In genomic region chrX:1446984-1447968, GRCh38 we compare ENCODE assay signal across 8 cellular contexts. TPM values are rescaled to one million over a fixed set of nuclear protein-coding genes. Genes with fewer than 3 reads are reported as not detected.
DNase-seq lines count a peak whose midpoint lies in the region; ATAC-seq and TF ChIP-seq lines count a peak whose summit lies in the region.
"Not testable (repeated sequence)": the region's sequence is repeated elsewhere in the genome, so short reads cannot be mapped to it uniquely, and the experiment has no call there.

No MANE protein-coding gene starts in this region.

- not testable (repeated sequence) for H3K9me3 ChIP-seq in CD8-positive, alpha-beta T cell (ENCODE audit: low read length); adrenal gland (replicated peaks in 1 of 3); tibial nerve

- H3K27me3 Mint-ChIP-seq in CD8-positive, alpha-beta T cell (ENCODE audit: low read depth); activated CD4-positive, alpha-beta memory T cell treated with anti-CD3 and anti-CD28 coated beads for 36 hours; neural crest cell (ENCODE audit: low read depth): not testable (repeated sequence)

- H3K36me3 ChIP-seq in CD8-positive, alpha-beta T cell (ENCODE audit: insufficient read depth, low read length); adrenal gland (replicated peaks in 1 of 2): not testable (repeated sequence)
- H3K36me3 ChIP-seq in tibial nerve = peaks cover 0 to 34% (median 0%) of the 10 kb centered on the region in 3 donors

- peaks cover 10% of the 10 kb centered on the region for H3K4me1 Mint-ChIP-seq in CD8-positive, alpha-beta T cell (ENCODE audit: low read depth)
- H3K4me1 Mint-ChIP-seq in activated CD4-positive, alpha-beta memory T cell treated with anti-CD3 and anti-CD28 coated beads for 36 hours (ENCODE audit: low read depth) = peaks cover 13% of the 10 kb centered on the region
- peaks cover 12% of the 10 kb centered on the region for H3K4me1 Mint-ChIP-seq in neural crest cell

- intact Hi-C loops in CD8-positive, alpha-beta T cell (cut with DNase I, micrococcal nuclease); activated CD4-positive, alpha-beta memory T cell treated with anti-CD3 and anti-CD28 coated beads for 36 hours (cut with micrococcal nuclease): not testable (repeated sequence)
- intact Hi-C loops in adrenal gland (cut with DNase I) (loop anchor here in 1 of 2 donors (10.0 kb wide), 1 partner anchor 52 kb away; the partner anchor contains the start of gene SLC25A6), left cardiac atrium (cut with DNase I) (loop anchor here in 1 of 2 donors (10.0 kb wide), 1 partner anchor 52 kb away; the partner anchor contains the start of gene SLC25A6)

- not testable (repeated sequence) for TF ChIP-seq CTCF in CD8-positive, alpha-beta T cell (IDR thresholded peaks at IDR 0.05); adrenal gland (IDR thresholded peaks at IDR 0.05); neural crest cell (conservative IDR thresholded peaks at IDR 0.05); tibial nerve (IDR thresholded peaks at IDR 0.05)

- CTCF ChIA-PET in CD8-positive, alpha-beta T cell (lab: Charles Lee); activated CD4-positive, alpha-beta memory T cell treated with anti-CD3 and anti-CD28 coated beads for 36 hours (lab: Charles Lee): not testable (repeated sequence)

- peaks cover 40% of the 10 kb centered on the region for H3K36me3 Mint-ChIP-seq in CD8-positive, alpha-beta T cell
- H3K36me3 Mint-ChIP-seq in activated CD4-positive, alpha-beta memory T cell treated with anti-CD3 and anti-CD28 coated beads for 36 hours = peaks cover 66% of the 10 kb centered on the region
- peaks cover 64% of the 10 kb centered on the region for H3K36me3 Mint-ChIP-seq in neural crest cell (ENCODE audit: low read depth)

- not testable (repeated sequence) for H3K4me3 Mint-ChIP-seq in CD8-positive, alpha-beta T cell; activated CD4-positive, alpha-beta memory T cell treated with anti-CD3 and anti-CD28 coated beads for 36 hours
- peak overlapping the region; percentile 45 for H3K4me3 Mint-ChIP-seq in neural crest cell

- H3K27ac ChIP-seq in CD8-positive, alpha-beta T cell (ENCODE audit: low read depth, low read length); adrenal gland; tibial nerve: not testable (repeated sequence)

- H3K27ac Mint-ChIP-seq in CD8-positive, alpha-beta T cell; neural crest cell (ENCODE audit: unreplicated experiment): not testable (repeated sequence)
- H3K27ac Mint-ChIP-seq in activated CD4-positive, alpha-beta memory T cell treated with anti-CD3 and anti-CD28 coated beads for 36 hours = peak overlapping the region; percentile 23

- not testable (repeated sequence) for H3K27me3 ChIP-seq in CD8-positive, alpha-beta T cell (ENCODE audit: insufficient read depth, low read length); adrenal gland; tibial nerve

- H3K4me3 ChIP-seq in CD8-positive, alpha-beta T cell (ENCODE audit: low read depth, low read length); adrenal gland; tibial nerve: not testable (repeated sequence)

- DNase-seq in CD8-positive, alpha-beta T cell = peak in 3 of 7 experiments; percentile 2 to 46 (median 8)
- DNase-seq in KBM-7 (peak; percentile 93), adrenal gland (peak in 5 of 7 donors; percentile 3 to 16 (median 12)), left cardiac atrium (peak; percentile 11), tibial nerve (ENCODE audit: low spot score in 2 of 2) (peak; percentile 1 to 4)
- peak; percentile 9 for DNase-seq in activated CD4-positive, alpha-beta memory T cell treated with anti-CD3 and anti-CD28 coated beads for 36 hours
- not testable (repeated sequence) for DNase-seq in neural crest cell (ENCODE audit: low read depth, low spot score)

- TF ChIP-seq POLR2A in adrenal gland (IDR thresholded peaks at IDR 0.05); tibial nerve (IDR thresholded peaks at IDR 0.05): not testable (repeated sequence)

- peaks cover 28% of the 10 kb centered on the region for H3K9me3 Mint-ChIP-seq in CD8-positive, alpha-beta T cell
- H3K9me3 Mint-ChIP-seq in activated CD4-positive, alpha-beta memory T cell treated with anti-CD3 and anti-CD28 coated beads for 36 hours = peaks cover 49% of the 10 kb centered on the region
- H3K9me3 Mint-ChIP-seq in neural crest cell = peaks cover 46% of the 10 kb centered on the region

- 91 to 95% (median 93%) methylated on average over 12 to 13 of the region's 13 CpGs for WGBS in adrenal gland, 4 donors
- 90 to 92% methylated on average over 13 of the region's 13 CpGs for WGBS in tibial nerve, 2 donors

- H3K4me1 ChIP-seq in CD8-positive, alpha-beta T cell (ENCODE audit: insufficient read depth, low read length) = peaks cover 20% of the 10 kb centered on the region
- not testable (repeated sequence) for H3K4me1 ChIP-seq in adrenal gland (replicated peaks in 1 of 2)
- H3K4me1 ChIP-seq in tibial nerve = peaks cover 0 to 22% (median 13%) of the 10 kb centered on the region in 4 donors

- TF ChIP-seq EP300 in tibial nerve (IDR thresholded peaks at IDR 0.05) = not testable (repeated sequence)

- POLR2A ChIA-PET in CD8-positive, alpha-beta T cell (lab: Charles Lee); activated CD4-positive, alpha-beta memory T cell treated with anti-CD3 and anti-CD28 coated beads for 36 hours (lab: Charles Lee): not testable (repeated sequence)

- in situ Hi-C loops in KBM-7 (cut with MboI; ENCODE audit: low pct_unique_long_range_greater_than_20kb, low sequenced_read_pairs) = not testable (repeated sequence)

- peak; percentile 25 for ATAC-seq in CD8-positive, alpha-beta T cell
- ATAC-seq in GM21423 (IDR thresholded peaks at IDR 0.05; ENCODE audit: unreplicated experiment) = peak; percentile 55
- ATAC-seq in left cardiac atrium = not testable (repeated sequence)

RNA-seq across cellular contexts. Expression of gene ASMTL, which starts 5.4 kb away (rescaled TPM):
- total RNA-seq in CD8-positive, alpha-beta T cell = 10 to 100 TPM; 55.4 to 66.8 TPM
- 10 to 100 TPM; 65.2 to 67.4 TPM for total RNA-seq in activated CD4-positive, alpha-beta memory T cell treated with anti-CD3 and anti-CD28 coated beads for 36 hours
- total RNA-seq in adrenal gland (10 to 100 TPM; 24.5 to 35.5 (median 31.1) TPM), left cardiac atrium (10 to 100 TPM; 26.4 to 27.7 TPM), neural crest cell (37.4 and 38.9 TPM in 2 replicates), tibial nerve (10 to 100 TPM; 25.1 to 47.2 (median 43.3) TPM)
- polyA plus RNA-seq in adrenal gland = 10 to 100 TPM; 15.9 to 31.3 (median 29.1) TPM

RNA-seq across cellular contexts. Expression of gene SLC25A6, which starts 55.4 kb away (rescaled TPM):
- 100 to 1,000 TPM; 382 to 404 TPM for total RNA-seq in CD8-positive, alpha-beta T cell
- total RNA-seq in activated CD4-positive, alpha-beta memory T cell treated with anti-CD3 and anti-CD28 coated beads for 36 hours = 100 to 1,000 TPM; 399 to 407 TPM
- total RNA-seq in adrenal gland (100 to 1,000 TPM; 217 to 509 (median 412) TPM), left cardiac atrium (100 to 1,000 TPM; 171 to 206 TPM), neural crest cell (507 and 510 TPM in 2 replicates), tibial nerve (100 to 1,000 TPM; 220 to 291 (median 250) TPM)
- 100 to 1,000 TPM; 191 to 462 (median 276) TPM for polyA plus RNA-seq in adrenal gland
